In genomic region chr15:83430436-83430835, GRCh38 we compare ENCODE assay signal across 28 cellular contexts. TPM values are rescaled to one million over a fixed set of nuclear protein-coding genes. Genes with fewer than 3 reads are reported as not detected.
"Had no signal": no experiment of that assay in that cellular context is flagged by ENCODE, and none has a peak within 500 bp of the region (broad histone marks: within the 10 kb centered on the region; RNA-seq: fewer than 3 reads in every experiment).

No MANE protein-coding gene starts in this region.

- H3K4me2 ChIP-seq: hepatocyte had no signal

- H3K4me3 ChIP-seq: coronary artery, esophagus squamous epithelium, gastroesophageal sphincter, heart left ventricle, hepatocyte, lower lobe of right lung, psoas muscle, sigmoid colon, stomach, thyroid gland had no signal

- H3K27ac ChIP-seq: coronary artery, esophagus squamous epithelium, foreskin keratinocyte, gastroesophageal sphincter, heart left ventricle, hepatocyte, lower lobe of right lung, psoas muscle, sigmoid colon, stomach, thyroid gland had no signal

- H3K36me3 ChIP-seq: esophagus squamous epithelium, gastroesophageal sphincter, heart left ventricle, lower lobe of right lung, sigmoid colon, stomach, thyroid gland had no signal

- DNase-seq: dermis blood vessel endothelial cell; effector memory CD8-positive, alpha-beta T cell; erythroblast; esophagus squamous epithelium; foreskin keratinocyte; heart left ventricle; left cardiac atrium; left ventricle myocardium superior; lower lobe of right lung; naive thymus-derived CD8-positive, alpha-beta T cell; nephron progenitor cell; nucleus accumbens; posterior cingulate gyrus; psoas muscle; right cardiac atrium; sigmoid colon; stimulated activated CD4-positive, alpha-beta T cell treated with anti-CD3 and anti-CD28 coated beads, Interleukin-2, amount 100 ng/mL, for 24 hours; stimulated activated CD4-positive, alpha-beta T cell treated with anti-CD3 and anti-CD28 coated beads, Interleukin-4, amount 100 ng/mL, for 24 hours; stimulated activated naive CD4-positive, alpha-beta T cell treated with Interleukin-2 at 50 U/mL for 16 hours; stomach; thyroid gland had no signal

- ATAC-seq: effector memory CD8-positive, alpha-beta T cell; foreskin keratinocyte; gastroesophageal sphincter; heart left ventricle; left cardiac atrium; left ventricle myocardium superior; lower lobe of right lung; naive thymus-derived CD8-positive, alpha-beta T cell; psoas muscle; right cardiac atrium; stimulated activated effector memory CD8-positive, alpha-beta T cell treated with anti-CD3 and anti-CD28 coated beads, Interleukin-12 subunit alpha, Interleukin-12 subunit beta, amount 100 ng/mL, for 72 hours had no signal

- H3K79me2 ChIP-seq: hepatocyte had no signal

- H2AFZ ChIP-seq: hepatocyte had no signal

- H3K27me3 ChIP-seq: foreskin keratinocyte, hepatocyte, sigmoid colon, thyroid gland had no signal

- H3K9me3 ChIP-seq: esophagus squamous epithelium, lower lobe of right lung, psoas muscle, thyroid gland had no signal

- H3K4me1 ChIP-seq: esophagus squamous epithelium, foreskin keratinocyte, gastroesophageal sphincter, heart left ventricle, lower lobe of right lung, psoas muscle, sigmoid colon, stomach, thyroid gland had no signal

RNA-seq across cellular contexts. Expression of gene SH3GL3, which starts 16.7 kb away (rescaled TPM):
- total RNA-seq: dermis blood vessel endothelial cell; left ventricle myocardium superior; mesenteric fat pad; naive thymus-derived CD8-positive, alpha-beta T cell; osteocyte; psoas muscle; subcutaneous adipose tissue had no signal
